ENCODE assay signal across 8 cellular contexts in the genomic region with DNA sequence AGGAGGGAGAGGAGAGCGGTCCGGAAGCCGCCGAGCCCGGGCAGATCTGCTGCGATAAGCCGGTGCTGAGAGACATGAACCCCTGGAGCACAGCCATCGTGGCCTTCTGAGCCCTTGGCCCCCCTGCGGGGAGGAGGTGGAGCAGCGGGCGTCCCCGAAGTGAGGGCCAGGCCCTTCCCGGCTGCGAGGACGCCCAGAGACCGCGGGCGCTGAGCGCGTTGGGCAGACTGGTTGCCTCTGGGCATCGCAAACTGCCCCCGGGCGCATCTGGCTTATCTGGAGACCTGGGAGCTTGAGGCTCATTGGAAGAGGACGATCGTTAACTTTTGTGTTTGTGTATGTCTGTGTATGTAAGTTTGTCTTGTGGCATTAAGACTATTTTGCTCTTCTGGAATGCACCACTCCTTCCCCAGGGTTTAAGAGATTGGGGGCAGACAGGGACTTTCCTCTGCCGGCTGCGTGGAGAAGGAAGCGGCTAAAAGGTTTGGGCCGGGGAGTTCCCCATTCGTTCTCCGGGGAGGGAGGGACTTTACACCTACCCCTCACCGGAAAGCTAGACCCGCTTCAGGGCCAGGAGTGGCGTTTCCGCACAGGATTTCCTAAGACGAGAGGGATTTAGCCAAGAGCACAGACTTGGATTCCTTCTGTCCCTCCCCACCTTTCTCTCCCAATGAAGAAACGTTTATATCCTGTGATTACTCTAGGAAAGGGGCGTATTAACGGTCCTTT. TPM values are rescaled to one million over a fixed set of nuclear protein-coding genes. Genes with fewer than 3 reads are reported as not detected.
DNase-seq lines count a peak whose midpoint lies in the region; ATAC-seq and TF ChIP-seq lines count a peak whose summit lies in the region.

No MANE protein-coding gene starts in this region.

- peaks cover 0 to 2% of the 10 kb centered on the region in 2 donors for H3K36me3 ChIP-seq in mucosa of rectum (ENCODE audit: control insufficient read depth in 2 of 2, insufficient read depth in 2 of 2, low read length in 2 of 2)

- peak; percentile 81 for DNase-seq in DMS 273 (lab: John Stamatoyannopoulos, UW; ENCODE audit: unreplicated experiment)
- no peak for DNase-seq in DMS 273 treated with DMSO at 0.1 percent for 48 hours (lab: John Stamatoyannopoulos, UW)
- DNase-seq in NCI-H526 treated with DMSO at 0.1 percent for 48 hours (lab: John Stamatoyannopoulos, UW), result peak; percentile 89
- peak; percentile 87 for DNase-seq in activated CD8-positive, alpha-beta memory T cell treated with anti-CD3 and anti-CD28 coated beads for 24 hours
- peak; percentile 67 for DNase-seq in endothelial cell (ENCODE audit: low spot score)
- DNase-seq in stimulated activated CD8-positive, alpha-beta memory T cell treated with anti-CD3 and anti-CD28 coated beads, Interleukin-7, amount 100 ng/mL, for 24 hours (ENCODE audit: low read depth), result peak; percentile 51

- H3K36me3 Mint-ChIP-seq in endothelial cell (ENCODE audit: low read depth, unreplicated experiment), result peaks cover 10% of the 10 kb centered on the region

- H3K4me1 Mint-ChIP-seq in endothelial cell (ENCODE audit: unreplicated experiment), result peaks cover 33% of the 10 kb centered on the region

- H3K9ac ChIP-seq in mucosa of rectum (ENCODE audit: low read depth in 1 of 2, low read length in 2 of 2), result peak overlapping the region; percentile 96

- peak overlapping the region; percentile 99 for H3K27ac Mint-ChIP-seq in endothelial cell (ENCODE audit: unreplicated experiment)

- no peaks in the 10 kb centered on the region for H3K9me3 ChIP-seq in mucosa of rectum (ENCODE audit: control insufficient read depth in 2 of 2, low read length in 2 of 2)

- peak; percentile 33 for ATAC-seq in HG02981 (IDR thresholded peaks at IDR 0.05; ENCODE audit: unreplicated experiment)

- peaks cover 23% of the 10 kb centered on the region for H3K27me3 Mint-ChIP-seq in endothelial cell (ENCODE audit: unreplicated experiment)

- peak overlapping the region; percentile 100 for H3K4me3 Mint-ChIP-seq in endothelial cell (ENCODE audit: unreplicated experiment)

- H3K27ac ChIP-seq in mucosa of rectum (ENCODE audit: low read depth in 2 of 2, low read length in 2 of 2), result peak overlapping the region; percentile 96

- H3K9me3 Mint-ChIP-seq in endothelial cell (ENCODE audit: unreplicated experiment), result no peaks in the 10 kb centered on the region

- no peaks in the 10 kb centered on the region for H3K27me3 ChIP-seq in mucosa of rectum (ENCODE audit: control insufficient read depth in 2 of 2, insufficient read depth in 2 of 2, low read length in 2 of 2)

- no peak for TF ChIP-seq CTCF in endothelial cell (IDR thresholded peaks at IDR 0.05; ENCODE audit: unreplicated experiment)

- peaks cover 8 to 29% of the 10 kb centered on the region in 2 donors for H3K4me1 ChIP-seq in mucosa of rectum (ENCODE audit: control insufficient read depth in 2 of 2, insufficient read depth in 2 of 2, low read length in 2 of 2)

- H3K4me3 ChIP-seq in mucosa of rectum (ENCODE audit: low read length in 2 of 2), result peak overlapping the region; percentile 91 to 98

RNA-seq across cellular contexts. Expression of a gene that starts 1.4 kb away (rescaled TPM):
- 18.0 TPM for total RNA-seq in endothelial cell (ENCODE audit: unreplicated experiment)

RNA-seq across cellular contexts. Expression of a gene that starts 56.2 kb away (rescaled TPM):
- total RNA-seq in endothelial cell (ENCODE audit: unreplicated experiment), result 0.67 TPM
